Comparison of ENCODE assay signal across 9 cellular contexts in genomic region chr22:21587803-21588611, GRCh38. TPM values are rescaled to one million over a fixed set of nuclear protein-coding genes. Genes with fewer than 3 reads are reported as not detected.
DNase-seq lines count a peak whose midpoint lies in the region; ATAC-seq lines count a peak whose summit lies in the region.
"Had no signal": no experiment of that assay in that cellular context is flagged by ENCODE, and none has a peak within 500 bp of the region (broad histone marks: within the 10 kb centered on the region; RNA-seq: fewer than 3 reads in every experiment).

No MANE protein-coding gene starts in this region.

- peak; percentile 36 for DNase-seq in AG08395 (ENCODE audit: low spot score)
- DNase-seq in activated CD4-positive, alpha-beta T cell treated with anti-CD3 and anti-CD28 coated beads, Interleukin-2, amount 50 U/mL, for 48 hours: peak; percentile 54 to 70
- DNase-seq in left colon: no peak
- DNase-seq in dedifferentiated amniotic fluid mesenchymal stem cell (ENCODE audit: extremely low spot score): no peak
- no peak for DNase-seq in NCI-H345 treated with DMSO at 0.1 percent for 48 hours (lab: John Stamatoyannopoulos, UW; ENCODE audit: unreplicated experiment)
- DNase-seq in SK-N-DZ (ENCODE audit: low spot score): no peak

- peak; percentile 79 for ATAC-seq in GM18909 (IDR thresholded peaks at IDR 0.05; ENCODE audit: poor library complexity, unreplicated experiment)
- peak; percentile 83 for ATAC-seq in HG03097 (IDR thresholded peaks at IDR 0.05; ENCODE audit: low FRiP score, unreplicated experiment)
- peak; percentile 20 for ATAC-seq in left colon

- intact Hi-C loops in left colon (cut with DNase I, micrococcal nuclease): no loop called here

RNA-seq across cellular contexts. Expression of gene UBE2L3, which starts 20.5 kb away (rescaled TPM):
- 10 to 100 TPM; 51.5 to 59.6 TPM for total RNA-seq in left colon
- polyA plus RNA-seq in SK-N-DZ (2014; cell fraction: cytosol; rRNA removed): 59.0 and 65.7 TPM in 2 replicates
- polyA plus RNA-seq in SK-N-DZ (2014; cell fraction: nucleus; rRNA removed): 22.9 and 24.5 TPM in 2 replicates

RNA-seq across cellular contexts. Expression of gene RIMBP3C, which starts 36.7 kb away (rescaled TPM):
- total RNA-seq in left colon: under 1 TPM in 1 of 2 donors, not detected in 1; 0.28 TPM
- 0.06 and 0.12 TPM in 2 replicates for polyA plus RNA-seq in SK-N-DZ (2014; cell fraction: cytosol; rRNA removed)
- 0.44 TPM in 1 of 2 replicates, not detected in the other for polyA plus RNA-seq in SK-N-DZ (2014; cell fraction: nucleus; rRNA removed)
- total RNA-seq: skeletal muscle tissue had no signal

RNA-seq across cellular contexts. Expression of gene YDJC, which starts 41.8 kb away (rescaled TPM):
- total RNA-seq in left colon: 10 to 100 TPM; 18.9 to 23.2 TPM
- 99.0 and 107 TPM in 2 replicates for polyA plus RNA-seq in SK-N-DZ (2014; cell fraction: cytosol; rRNA removed)
- polyA plus RNA-seq in SK-N-DZ (2014; cell fraction: nucleus; rRNA removed): 112 and 140 TPM in 2 replicates

RNA-seq across cellular contexts. Expression of gene CCDC116, which starts 44.6 kb away (rescaled TPM):
- total RNA-seq in left colon: under 1 TPM; 0.49 to 0.53 TPM
- 0.06 and 0.07 TPM in 2 replicates for polyA plus RNA-seq in SK-N-DZ (2014; cell fraction: cytosol; rRNA removed)
- 0.62 and 0.68 TPM in 2 replicates for polyA plus RNA-seq in SK-N-DZ (2014; cell fraction: nucleus; rRNA removed)
- total RNA-seq: skeletal muscle tissue had no signal

RNA-seq across cellular contexts. Expression of gene SDF2L1, which starts 54.1 kb away (rescaled TPM):
- total RNA-seq in left colon: 10 to 100 TPM; 29.0 to 46.5 TPM
- polyA plus RNA-seq in SK-N-DZ (2014; cell fraction: cytosol; rRNA removed): 29.1 and 31.6 TPM in 2 replicates
- 17.7 and 30.0 TPM in 2 replicates for polyA plus RNA-seq in SK-N-DZ (2014; cell fraction: nucleus; rRNA removed)

Comparison
In these comparisons a context has a peak if more than half of its experiments do, and no peak if none do; other contexts are left out.
1. DNase-seq: peak in AG08395 (single experiment) and activated CD4-positive, alpha-beta T cell treated with anti-CD3 and anti-CD28 coated beads, Interleukin-2, amount 50 U/mL, for 48 hours (2 of 2); none in left colon (0 of 2), dedifferentiated amniotic fluid mesenchymal stem cell (single experiment), NCI-H345 treated with DMSO at 0.1 percent for 48 hours (single experiment) and SK-N-DZ (single experiment).
2. ATAC-seq: peak in every context shown above with its lines; median percentile 83 in HG03097; 79 in GM18909; 20 in left colon.